Comparison of ENCODE assay signal across 8 cellular contexts in genomic region chr18:25349926-25350560, GRCh38. TPM values are rescaled to one million over a fixed set of nuclear protein-coding genes. Genes with fewer than 3 reads are reported as not detected.
DNase-seq lines count a peak whose midpoint lies in the region; ATAC-seq, FAIRE-seq and TF ChIP-seq lines count a peak whose summit lies in the region.

No MANE protein-coding gene starts in this region.

- CTCF ChIA-PET in activated CD4-positive, alpha-beta T cell treated with anti-CD3 and anti-CD28 coated beads, Interleukin-2, amount 10 ng/mL, durations not matched to agents 7 days and 5 days (lab: Charles Lee): no interaction called here

- H3K4me1 ChIP-seq in adrenal gland (replicated peaks in 1 of 2) (peaks cover 4 to 8% of the 10 kb centered on the region in 2 donors), iPS-18a (ENCODE audit: control insufficient read depth, low read depth, low read length) (peaks cover 8% of the 10 kb centered on the region), small intestine (ENCODE audit: control insufficient read depth in 2 of 2, insufficient read depth in 1 of 2, low read depth in 1 of 2, low read length in 1 of 2) (peaks cover 0 to 3% of the 10 kb centered on the region in 2 donors)

- H3K27ac Mint-ChIP-seq in activated CD4-positive, alpha-beta T cell treated with anti-CD3 and anti-CD28 coated beads, Interleukin-2, amount 10 ng/mL, durations not matched to agents 7 days and 5 days: no peak overlapping the region

- H3K27ac ChIP-seq in adrenal gland: peak overlapping the region; percentile 17 to 95 (median 90)
- peak overlapping the region; percentile 45 for H3K27ac ChIP-seq in iPS-18a (ENCODE audit: low read length)
- peak overlapping the region in 1 of 2 donors; percentile 74 for H3K27ac ChIP-seq in small intestine (ENCODE audit: low read depth in 1 of 2, low read length in 1 of 2)

- H3K27me3 ChIP-seq in adrenal gland: no peaks in the 10 kb centered on the region
- peaks cover 35% of the 10 kb centered on the region for H3K27me3 ChIP-seq in iPS-18a (ENCODE audit: control insufficient read depth, insufficient read depth, low read length)
- H3K27me3 ChIP-seq in small intestine (ENCODE audit: control insufficient read depth in 2 of 2, insufficient read depth in 2 of 2, low read length in 2 of 2): peaks cover 4 to 7% of the 10 kb centered on the region in 2 donors

- peaks cover 79% of the 10 kb centered on the region for H3K27me3 Mint-ChIP-seq in activated CD4-positive, alpha-beta T cell treated with anti-CD3 and anti-CD28 coated beads, Interleukin-2, amount 10 ng/mL, durations not matched to agents 7 days and 5 days

- H3K9me3 ChIP-seq in adrenal gland (replicated peaks in 1 of 3) (no peaks in the 10 kb centered on the region), iPS-18a (ENCODE audit: control insufficient read depth, low read depth, low read length) (no peaks in the 10 kb centered on the region), small intestine (ENCODE audit: control insufficient read depth, low read depth) (no peaks in the 10 kb centered on the region)

- no peak for TF ChIP-seq CTCF in adrenal gland (IDR thresholded peaks at IDR 0.05)

- no peaks in the 10 kb centered on the region for H3K9me3 Mint-ChIP-seq in activated CD4-positive, alpha-beta T cell treated with anti-CD3 and anti-CD28 coated beads, Interleukin-2, amount 10 ng/mL, durations not matched to agents 7 days and 5 days

- H3K9ac ChIP-seq in iPS-18a (ENCODE audit: low read length): peak overlapping the region; percentile 91

- H3K4me3 ChIP-seq in adrenal gland (peak overlapping the region; percentile 38 to 94 (median 69)), iPS-18a (ENCODE audit: low read length) (peak overlapping the region; percentile 85), small intestine (ENCODE audit: low read depth in 1 of 2, low read length in 2 of 2) (peak overlapping the region; percentile 23 to 40)

- 0 to 1% (median 0%) methylated on average over 31 to 67 of the region's 67 CpGs for WGBS in adrenal gland, 4 donors
- WGBS in small intestine, 3 donors: 1 to 2% (median 2%) methylated on average over 39 to 67 of the region's 67 CpGs

- intact Hi-C loops in adrenal gland (cut with DNase I): loop anchor here in 1 of 2 donors (5.0 to 10.0 kb wide), 2 partner anchors 95 to 547 kb away; no protein-coding TSS in a partner anchor

- H3K36me3 ChIP-seq in adrenal gland (replicated peaks in 1 of 2) (no peaks in the 10 kb centered on the region), iPS-18a (ENCODE audit: control insufficient read depth, low read depth, low read length) (no peaks in the 10 kb centered on the region), small intestine (ENCODE audit: control insufficient read depth in 2 of 2, insufficient read depth in 2 of 2, low read length in 2 of 2) (no peaks in the 10 kb centered on the region)

- ATAC-seq in HG03354 (IDR thresholded peaks at IDR 0.05; ENCODE audit: poor library complexity, severe bottlenecking, unreplicated experiment) (no peak), GM19023 (IDR thresholded peaks at IDR 0.05; ENCODE audit: unreplicated experiment) (no peak)

- no peak for FAIRE-seq in small intestine (lab: Jason Lieb, UNC)

- TF ChIP-seq POLR2A in adrenal gland (IDR thresholded peaks at IDR 0.05): no peak

- POLR2A ChIA-PET in activated CD4-positive, alpha-beta T cell treated with anti-CD3 and anti-CD28 coated beads, Interleukin-2, amount 10 ng/mL, durations not matched to agents 7 days and 5 days (lab: Charles Lee): no interaction called here

- peaks cover 5% of the 10 kb centered on the region for H3K36me3 Mint-ChIP-seq in activated CD4-positive, alpha-beta T cell treated with anti-CD3 and anti-CD28 coated beads, Interleukin-2, amount 10 ng/mL, durations not matched to agents 7 days and 5 days (ENCODE audit: low read depth)

- H3K4me3 Mint-ChIP-seq in activated CD4-positive, alpha-beta T cell treated with anti-CD3 and anti-CD28 coated beads, Interleukin-2, amount 10 ng/mL, durations not matched to agents 7 days and 5 days: peak overlapping the region; percentile 71

- peaks cover 14% of the 10 kb centered on the region for H3K4me1 Mint-ChIP-seq in activated CD4-positive, alpha-beta T cell treated with anti-CD3 and anti-CD28 coated beads, Interleukin-2, amount 10 ng/mL, durations not matched to agents 7 days and 5 days

- DNase-seq in activated CD4-positive, alpha-beta T cell treated with anti-CD3 and anti-CD28 coated beads, Interleukin-2, amount 10 ng/mL, durations not matched to agents 7 days and 5 days: no peak
- DNase-seq in activated CD4-positive, alpha-beta T cell treated with anti-CD3 and anti-CD28 coated beads, Interleukin-2, amount 50 U/mL, for 48 hours: no peak
- DNase-seq in adrenal gland (peak in 6 of 7 donors; percentile 22 to 52 (median 34)), small intestine (no peak), SHP77 (lab: John Stamatoyannopoulos, UW) (no peak)

RNA-seq across cellular contexts. Expression of gene ZNF521, which starts 1.9 kb away (rescaled TPM):
- total RNA-seq in activated CD4-positive, alpha-beta T cell treated with anti-CD3 and anti-CD28 coated beads, Interleukin-2, amount 10 ng/mL, durations not matched to agents 7 days and 5 days: not detected
- 100 to 1,000 TPM in 1 of 8 donors, 10 to 100 TPM in 7; 22.5 to 270 (median 49.1) TPM for total RNA-seq in adrenal gland
- polyA plus RNA-seq in adrenal gland (10 to 100 TPM in 1 of 3 donors, 1 to 10 TPM in 2; 3.7 to 15.9 (median 6.2) TPM), small intestine (1 to 10 TPM in 2 of 3 donors, not detected in 1; 3.5 to 5.5 TPM)

Comparison
In these comparisons a context has a peak if more than half of its experiments do, and no peak if none do; other contexts are left out.
1. DNase-seq: peak in adrenal gland (6 of 7); none in activated CD4-positive, alpha-beta T cell treated with anti-CD3 and anti-CD28 coated beads, Interleukin-2, amount 10 ng/mL, durations not matched to agents 7 days and 5 days (single experiment), activated CD4-positive, alpha-beta T cell treated with anti-CD3 and anti-CD28 coated beads, Interleukin-2, amount 50 U/mL, for 48 hours (0 of 2), small intestine (single experiment) and SHP77 (0 of 2).
2. H3K4me3 ChIP-seq: peak in every context shown above with its lines; median percentile 85 in iPS-18a; 69 in adrenal gland; 32 in small intestine.
3. RNA of gene ZNF521, which starts 1.9 kb away (total RNA-seq): 22.5 to 270 TPM in adrenal gland; not detected in activated CD4-positive, alpha-beta T cell treated with anti-CD3 and anti-CD28 coated beads, Interleukin-2, amount 10 ng/mL, durations not matched to agents 7 days and 5 days; every median in the first group is over 10 times any median in the second.